ENCODE assay signal across 1 cellular context in the genomic region with DNA sequence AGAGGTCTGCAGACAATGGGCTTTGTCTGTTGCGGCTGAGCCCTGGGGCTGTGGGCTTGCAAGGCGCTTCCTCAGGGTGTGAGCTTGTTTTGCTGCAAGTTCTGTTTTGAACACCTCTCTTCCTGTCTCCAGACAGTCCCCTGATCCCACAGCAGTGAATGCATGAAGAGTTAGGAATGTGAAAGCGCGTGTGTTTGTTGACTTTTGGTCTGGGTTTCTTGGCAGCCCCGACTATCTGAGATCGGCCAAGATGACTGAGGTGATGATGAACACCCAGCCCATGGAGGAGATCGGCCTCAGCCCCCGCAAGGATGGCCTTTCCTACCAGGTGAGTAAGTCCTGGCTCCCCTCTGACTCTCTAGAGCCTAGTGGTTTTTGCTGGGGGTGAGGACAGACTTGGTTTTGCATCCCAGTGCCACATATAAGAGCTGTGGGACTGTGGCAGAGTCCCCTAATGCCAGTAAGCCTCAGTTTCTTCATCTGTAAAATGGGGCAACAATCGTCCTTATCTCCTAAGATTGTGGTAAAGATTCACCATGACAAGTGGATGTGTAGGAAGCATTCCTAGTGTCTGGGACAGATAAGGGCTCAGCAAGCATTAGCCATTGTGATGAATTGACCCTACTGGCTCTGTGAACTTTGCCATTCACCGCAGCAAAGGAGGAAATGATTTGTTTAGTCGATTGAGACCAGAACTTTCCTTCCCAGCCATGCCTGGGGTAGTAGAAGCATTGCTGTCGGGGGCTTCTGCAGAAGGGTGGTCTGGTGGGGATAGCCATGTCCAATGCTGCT.
TF ChIP-seq lines count a peak whose summit lies in the region.

No MANE protein-coding gene starts in this region.

TF ChIP-seq in IMR-90, 13 proteins besides CTCF, POLR2A, EP300 and RAD21 (continued from another document):
- TF ChIP-seq, protein P1, sequence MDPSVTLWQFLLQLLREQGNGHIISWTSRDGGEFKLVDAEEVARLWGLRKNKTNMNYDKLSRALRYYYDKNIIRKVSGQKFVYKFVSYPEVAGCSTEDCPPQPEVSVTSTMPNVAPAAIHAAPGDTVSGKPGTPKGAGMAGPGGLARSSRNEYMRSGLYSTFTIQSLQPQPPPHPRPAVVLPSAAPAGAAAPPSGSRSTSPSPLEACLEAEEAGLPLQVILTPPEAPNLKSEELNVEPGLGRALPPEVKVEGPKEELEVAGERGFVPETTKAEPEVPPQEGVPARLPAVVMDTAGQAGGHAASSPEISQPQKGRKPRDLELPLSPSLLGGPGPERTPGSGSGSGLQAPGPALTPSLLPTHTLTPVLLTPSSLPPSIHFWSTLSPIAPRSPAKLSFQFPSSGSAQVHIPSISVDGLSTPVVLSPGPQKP (IDR thresholded peaks at IDR 0.05; ENCODE audit: borderline replicate concordance, low read depth, low read length): no peak
- TF ChIP-seq MAFK (IDR thresholded peaks at IDR 0.05; ENCODE audit: low read depth, low read length): no peak
- peak; percentile 81; the same call in 1 of the 2 replicates for TF ChIP-seq MXI1 (IDR thresholded peaks at IDR 0.05; ENCODE audit: borderline replicate concordance, low read depth, low read length)
- no peak for TF ChIP-seq CEBPB (IDR thresholded peaks at IDR 0.05; ENCODE audit: low read depth, low read length)
- TF ChIP-seq RCOR1 (IDR thresholded peaks at IDR 0.05; ENCODE audit: insufficient replicate concordance, low read length): no peak
- TF ChIP-seq MAZ (IDR thresholded peaks at IDR 0.05; ENCODE audit: borderline replicate concordance, low read depth, low read length): no peak; the same call in 1 of the 2 replicates
- peak; percentile 74 for TF ChIP-seq BHLHE40 (IDR thresholded peaks at IDR 0.05; ENCODE audit: low read depth, low read length)
- no peak for TF ChIP-seq NFE2L2 (IDR thresholded peaks at IDR 0.05; ENCODE audit: low read depth, low read length)
- peak; percentile 2; the same call in 1 of the 2 replicates for TF ChIP-seq SMC3 (IDR thresholded peaks at IDR 0.05; ENCODE audit: low read depth, low read length)
TF ChIP-seq in IMR-90: peak in this region for 5.
